Comparison of ENCODE assay signal across 8 cellular contexts in genomic region chr11:65706303-65706763, GRCh38. TPM values are rescaled to one million over a fixed set of nuclear protein-coding genes. Genes with fewer than 3 reads are reported as not detected.
A peak's percentile ranks its signal among the peaks of the same experiment; 100 is the strongest.
DNase-seq lines count a peak whose midpoint lies in the region; ATAC-seq and TF ChIP-seq lines count a peak whose summit lies in the region.
"Not testable (repeated sequence)": the region's sequence is repeated elsewhere in the genome, so short reads cannot be mapped to it uniquely, and the experiment has no call there.

No MANE protein-coding gene starts in this region.

- DNase-seq in EH (ENCODE audit: low read depth) (peak; percentile 58), NAMALWA (ENCODE audit: low spot score) (peak; percentile 91), activated T-cell treated with anti-CD3 and anti-CD28 coated beads for 1 hour (ENCODE audit: low read depth) (peak; percentile 63), dermis blood vessel endothelial cell (peak; percentile 57), left colon (peak; percentile 75 to 84), skeletal muscle cell (ENCODE audit: low read depth) (peak; percentile 2), thyroid gland (peak; percentile 77 to 81)
- not testable (repeated sequence) for DNase-seq in RWPE2 (ENCODE audit: low spot score)

- not testable (repeated sequence) for H3K36me3 ChIP-seq in RWPE2 (ENCODE audit: low read depth); thyroid gland

- WGBS in thyroid gland, 2 donors = 5 to 9% methylated on average over 14 of the region's 14 CpGs

- H3K27me3 ChIP-seq in RWPE2 (ENCODE audit: insufficient read depth, poor library complexity, severe bottlenecking); thyroid gland: not testable (repeated sequence)

- not testable (repeated sequence) for H3K4me1 ChIP-seq in RWPE2 (ENCODE audit: insufficient read depth, poor library complexity, severe bottlenecking); thyroid gland

- TF ChIP-seq POLR2A in thyroid gland (IDR thresholded peaks at IDR 0.05) = not testable (repeated sequence)

- intact Hi-C loops in left colon (cut with DNase I, micrococcal nuclease); thyroid gland (cut with DNase I): not testable (repeated sequence)

- not testable (repeated sequence) for H3K27ac ChIP-seq in RWPE2 (ENCODE audit: poor library complexity, severe bottlenecking)
- peak overlapping the region in 1 of 3 donors; percentile 27 for H3K27ac ChIP-seq in thyroid gland

- TF ChIP-seq CTCF in RWPE2 (IDR thresholded peaks at IDR 0.05; ENCODE audit: poor library complexity, severe bottlenecking) (peak; percentile 81), thyroid gland (IDR thresholded peaks at IDR 0.05) (peak; percentile 63 to 84 (median 79))

- ATAC-seq in RWPE2 (ENCODE audit: low read depth); left colon: not testable (repeated sequence)

- H3K4me3 ChIP-seq in RWPE2 (ENCODE audit: severe bottlenecking); skeletal muscle cell (ENCODE audit: low read depth, low read length); thyroid gland (replicated peaks in 1 of 3): not testable (repeated sequence)

- not testable (repeated sequence) for H3K9me3 ChIP-seq in RWPE2 (ENCODE audit: severe bottlenecking); thyroid gland

RNA-seq across cellular contexts. Expression of gene KAT5, which starts 5.7 kb away (rescaled TPM):
- total RNA-seq in dermis blood vessel endothelial cell = 35.7 and 38.5 TPM in 2 replicates
- 10 to 100 TPM; 70.8 to 72.3 TPM for total RNA-seq in left colon
- total RNA-seq in thyroid gland = 100 to 1,000 TPM in 1 of 4 donors, 10 to 100 TPM in 3; 78.5 to 114 (median 81.1) TPM

RNA-seq across cellular contexts. Expression of gene RNASEH2C, which starts 14.3 kb away (rescaled TPM):
- total RNA-seq in dermis blood vessel endothelial cell = 30.6 and 96.1 TPM in 2 replicates
- total RNA-seq in left colon = 10 to 100 TPM; 23.7 to 31.2 TPM
- total RNA-seq in thyroid gland = 100 to 1,000 TPM in 3 of 4 donors, 10 to 100 TPM in 1; 48.8 to 135 (median 118) TPM

RNA-seq across cellular contexts. Expression of gene RELA, which starts 43.6 kb away (rescaled TPM):
- total RNA-seq in dermis blood vessel endothelial cell = 17.3 and 17.7 TPM in 2 replicates
- total RNA-seq in left colon = 10 to 100 TPM; 57.6 to 62.9 TPM
- total RNA-seq in thyroid gland = 10 to 100 TPM; 40.3 to 55.8 (median 48.7) TPM
